Comparison of ENCODE assay signal across 17 cellular contexts in the genomic region with DNA sequence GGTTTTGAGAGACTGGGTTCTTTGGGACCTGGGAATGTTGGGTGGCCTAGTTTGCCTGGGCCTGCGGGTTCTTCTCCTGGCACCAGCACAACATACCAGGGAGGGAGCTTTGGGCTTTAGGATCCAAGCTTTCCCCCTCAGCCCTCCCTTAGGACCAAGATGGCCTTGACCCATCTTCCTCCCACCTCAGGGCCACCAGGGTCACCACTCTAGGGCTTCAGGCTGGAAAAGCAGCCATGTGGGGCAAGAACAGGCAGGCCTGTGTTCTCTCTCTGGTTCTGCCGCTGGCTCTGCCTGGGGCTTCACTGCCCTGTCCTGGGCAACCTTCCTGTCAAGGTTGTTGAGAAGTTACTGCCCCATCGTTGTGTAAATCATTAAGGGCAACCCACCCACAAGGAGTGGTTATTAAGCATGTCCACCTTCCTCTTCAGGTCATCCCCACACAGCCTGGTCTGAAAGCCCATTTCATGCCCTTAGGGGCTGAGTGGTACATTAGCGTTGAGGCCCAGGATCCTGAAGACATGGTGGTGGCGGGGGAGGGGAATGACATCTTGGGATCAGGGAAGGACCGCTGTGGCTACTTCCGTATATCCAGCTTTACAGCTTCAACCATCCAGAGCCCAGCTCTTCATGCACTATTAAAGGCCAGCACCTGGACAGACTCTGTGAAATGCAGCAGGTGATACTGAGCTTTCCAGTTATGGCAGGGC. TPM values are rescaled to one million over a fixed set of nuclear protein-coding genes. Genes with fewer than 3 reads are reported as not detected.
DNase-seq lines count a peak whose midpoint lies in the region; ATAC-seq, FAIRE-seq and TF ChIP-seq lines count a peak whose summit lies in the region.
"Had no signal": no experiment of that assay in that cellular context is flagged by ENCODE, and none has a peak within 500 bp of the region (broad histone marks: within the 10 kb centered on the region; RNA-seq: fewer than 3 reads in every experiment).

No MANE protein-coding gene starts in this region.

- FAIRE-seq in GM19239 (lab: Jason Lieb, UNC) = no peak

- no peaks in the 10 kb centered on the region for H3K36me3 Mint-ChIP-seq in nephron progenitor cell (ENCODE audit: low read depth)

- TF ChIP-seq POLR2A in vagina (IDR thresholded peaks at IDR 0.05) = no peak

- H3K36me3 ChIP-seq in right atrium auricular region (no peaks in the 10 kb centered on the region), vagina (no peaks in the 10 kb centered on the region)
- H3K36me3 ChIP-seq: gastrocnemius medialis, neutrophil, spleen had no signal

- H3K9me3 ChIP-seq in right atrium auricular region (no peaks in the 10 kb centered on the region), vagina (no peaks in the 10 kb centered on the region)
- H3K9me3 ChIP-seq: gastrocnemius medialis, neutrophil, spleen had no signal

- ATAC-seq in esophagus mucosa (peak; percentile 0), GM21390 (IDR thresholded peaks at IDR 0.05; ENCODE audit: unreplicated experiment) (no peak), GM21576 (IDR thresholded peaks at IDR 0.05; ENCODE audit: unreplicated experiment) (no peak)
- ATAC-seq: gastrocnemius medialis had no signal

- no peak for TF ChIP-seq CTCF in right atrium auricular region (IDR thresholded peaks at IDR 0.05)
- TF ChIP-seq CTCF in nephron progenitor cell (IDR thresholded peaks at IDR 0.05) = no peak
- no peak for TF ChIP-seq CTCF in vagina (IDR thresholded peaks at IDR 0.05)

- H3K4me3 ChIP-seq in right atrium auricular region (peak overlapping the region; percentile 20 to 48), vagina (peak overlapping the region in 1 of 2 donors; percentile 47)

- H3K27ac ChIP-seq in right atrium auricular region = no peak overlapping the region
- peak overlapping the region; percentile 55 for H3K27ac ChIP-seq in vagina
- H3K27ac ChIP-seq: gastrocnemius medialis, neutrophil, spleen had no signal

- no peaks in the 10 kb centered on the region for H3K9me3 Mint-ChIP-seq in nephron progenitor cell

- no peak for DNase-seq in right atrium auricular region (ENCODE audit: low spot score)
- DNase-seq in cardiac septum (ENCODE audit: low spot score) = no peak
- DNase-seq in nephron progenitor cell = no peak
- DNase-seq in vagina (ENCODE audit: extremely low spot score in 2 of 2) = no peak
- DNase-seq in GM19239 (ENCODE audit: insufficient read length, low spot score) = no peak
- DNase-seq: ACHN; activated CD4-positive, CD25-positive, alpha-beta regulatory T cell treated with anti-CD3 and anti-CD28 coated beads, Interleukin-2, amount 50 U/mL, for 72 hours; gastrocnemius medialis; NCI-H1048; NCI-H345 had no signal

- H3K27me3 ChIP-seq in right atrium auricular region (peaks cover 0 to 11% of the 10 kb centered on the region in 2 donors), vagina (peaks cover 6% of the 10 kb centered on the region)

- peaks cover 97% of the 10 kb centered on the region for H3K27me3 Mint-ChIP-seq in nephron progenitor cell (ENCODE audit: low read depth, poor library complexity)

- H3K4me1 Mint-ChIP-seq in nephron progenitor cell = peaks cover 34% of the 10 kb centered on the region

- intact Hi-C loops in cardiac septum (cut with DNase I) = no loop called here
- intact Hi-C loops in vagina (cut with DNase I) = no loop called here

- H3K4me3 Mint-ChIP-seq in nephron progenitor cell = peak overlapping the region; percentile 59

- H3K4me1 ChIP-seq in right atrium auricular region = peaks cover 0 to 21% of the 10 kb centered on the region in 2 donors
- peaks cover 10% of the 10 kb centered on the region for H3K4me1 ChIP-seq in vagina
- H3K4me1 ChIP-seq: gastrocnemius medialis had no signal

- H3K27ac Mint-ChIP-seq in nephron progenitor cell = no peak overlapping the region

RNA-seq across cellular contexts. Expression of a gene that starts 0.7 kb away (rescaled TPM):
- total RNA-seq in right atrium auricular region = 1 to 10 TPM; 1.1 to 3.6 TPM
- 0.59 TPM for total RNA-seq in cardiac septum
- 114 TPM for total RNA-seq in esophagus mucosa
- 98.7 TPM for total RNA-seq in vagina
- total RNA-seq: dermis microvascular lymphatic vessel endothelial cell, OCI-LY7 had no signal

RNA-seq across cellular contexts. Expression of a gene that starts 0.8 kb away (rescaled TPM):
- total RNA-seq in right atrium auricular region (1 to 10 TPM in 1 of 2 donors, under 1 TPM in 1; 0.41 to 2.7 TPM), cardiac septum (0.73 TPM), esophagus mucosa (131 TPM), vagina (66.5 TPM)
- total RNA-seq: dermis microvascular lymphatic vessel endothelial cell, gastrocnemius medialis, OCI-LY7 had no signal

RNA-seq across cellular contexts. Expression of a gene that starts 16.3 kb away (rescaled TPM):
- total RNA-seq in right atrium auricular region (not detected), cardiac septum (not detected), esophagus mucosa (10.4 TPM), vagina (1.5 TPM)
- total RNA-seq: dermis microvascular lymphatic vessel endothelial cell, gastrocnemius medialis, OCI-LY7, spleen had no signal

RNA-seq across cellular contexts. Expression of a gene that starts 16.5 kb away (rescaled TPM):
- total RNA-seq in right atrium auricular region = under 1 TPM; 0.08 to 0.11 TPM
- total RNA-seq in cardiac septum = 0.19 TPM
- total RNA-seq in esophagus mucosa = 29.3 TPM
- total RNA-seq in vagina = 20.6 TPM
- total RNA-seq: dermis microvascular lymphatic vessel endothelial cell, gastrocnemius medialis, spleen had no signal

RNA-seq across cellular contexts. Expression of a gene that starts 57.3 kb away (rescaled TPM):
- total RNA-seq in right atrium auricular region (10 to 100 TPM in 1 of 2 donors, 1 to 10 TPM in 1; 4.7 to 12.0 TPM), cardiac septum (4.2 TPM), esophagus mucosa (1.6 TPM), vagina (15.0 TPM)

Comparison
In these comparisons a context has a peak if more than half of its experiments do, and no peak if none do; other contexts are left out.
1. RNA of a gene that starts 0.7 kb away (total RNA-seq): 114 TPM in esophagus mucosa (single experiment) and 98.7 TPM in vagina (single experiment); 1.1 to 3.6 TPM in right atrium auricular region and 0.59 TPM in cardiac septum (single experiment); every median in the first group is over 10 times any median in the second.
2. RNA of a gene that starts 0.8 kb away (total RNA-seq): 131 TPM in esophagus mucosa (single experiment) and 66.5 TPM in vagina (single experiment); 0.41 to 2.7 TPM in right atrium auricular region and 0.73 TPM in cardiac septum (single experiment); every median in the first group is over 10 times any median in the second.